In the genomic region with DNA sequence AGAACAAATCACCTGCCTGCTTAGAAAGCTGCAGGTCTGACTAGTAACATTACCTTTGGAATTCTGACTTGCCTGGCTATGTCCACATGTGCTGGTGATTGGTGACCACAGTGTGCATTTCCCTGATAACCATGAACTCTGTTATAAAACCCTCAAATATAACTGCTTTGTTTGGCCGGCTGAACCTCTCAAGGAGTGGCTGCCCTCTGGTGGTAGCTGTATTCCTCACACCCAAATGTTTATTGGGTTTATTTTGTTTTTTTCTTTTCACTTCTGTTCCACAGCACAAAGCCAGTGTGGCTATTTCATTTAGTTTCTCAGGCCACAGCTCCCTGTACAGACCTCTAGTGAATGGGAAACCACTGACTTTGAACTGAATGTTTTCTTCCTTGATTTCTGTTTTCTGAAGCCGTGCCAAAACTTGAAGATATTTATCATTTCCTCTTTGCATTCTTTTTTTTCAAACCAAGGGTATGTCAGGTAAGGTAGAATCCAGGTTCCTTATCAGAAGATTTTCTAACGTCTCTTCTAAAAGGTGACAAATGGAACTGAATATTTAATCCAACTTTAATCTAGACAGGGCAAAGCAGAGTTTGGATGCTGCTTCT, we compare ENCODE assay signal across 8 cellular contexts.
DNase-seq lines count a peak whose midpoint lies in the region; ATAC-seq and TF ChIP-seq lines count a peak whose summit lies in the region.

No MANE protein-coding gene starts in this region.

- no peak for TF ChIP-seq POLR2A in esophagus squamous epithelium (IDR thresholded peaks at IDR 0.05)

- H3K4me3 Mint-ChIP-seq in nephron = no peak overlapping the region

- 15 to 26% methylated on average over 3 of the region's 3 CpGs for WGBS in esophagus squamous epithelium, 2 donors

- H3K27ac Mint-ChIP-seq in nephron = no peak overlapping the region

- H3K9me3 ChIP-seq in esophagus squamous epithelium = no peaks in the 10 kb centered on the region

- peaks cover 2% of the 10 kb centered on the region for H3K9me3 Mint-ChIP-seq in nephron

- intact Hi-C loops in esophagus squamous epithelium (cut with DNase I) = no loop called here

- peaks cover 3% of the 10 kb centered on the region for H3K4me1 Mint-ChIP-seq in nephron

- H3K36me3 Mint-ChIP-seq in nephron (ENCODE audit: low read depth) = no peaks in the 10 kb centered on the region

- peak; percentile 66 for DNase-seq in Ammon's horn (ENCODE audit: low spot score)
- peak; percentile 6 to 16 for DNase-seq in NCI-H187 (lab: John Stamatoyannopoulos, UW)
- DNase-seq in T1000 (lab: John Stamatoyannopoulos, UW) = peak; percentile 23
- DNase-seq in esophagus squamous epithelium (lab: John Stamatoyannopoulos, UW) = no peak
- DNase-seq in stimulated activated naive CD4-positive, alpha-beta T cell (lab: John Stamatoyannopoulos, UW) = no peak

- peaks cover 3% of the 10 kb centered on the region for H3K27me3 Mint-ChIP-seq in nephron (ENCODE audit: low read depth)

- peak in 5 of 6 experiments; percentile 27 to 58 (median 54) for TF ChIP-seq CTCF in esophagus squamous epithelium (IDR thresholded peaks at IDR 0.05)
- peak; percentile 80 to 85 (median 80) for TF ChIP-seq CTCF in nephron (IDR thresholded peaks at IDR 0.05; ENCODE audit: unreplicated experiment in 3 of 3)

- no peaks in the 10 kb centered on the region for H3K27me3 ChIP-seq in esophagus squamous epithelium

- H3K4me1 ChIP-seq in esophagus squamous epithelium = no peaks in the 10 kb centered on the region

- no peak overlapping the region for H3K27ac ChIP-seq in esophagus squamous epithelium

- peak; percentile 91 for ATAC-seq in GM18517 (IDR thresholded peaks at IDR 0.05; ENCODE audit: unreplicated experiment)
- peak; percentile 82 for ATAC-seq in HG02970 (IDR thresholded peaks at IDR 0.05; ENCODE audit: low FRiP score, unreplicated experiment)

- no peak overlapping the region for H3K4me3 ChIP-seq in esophagus squamous epithelium

- H3K36me3 ChIP-seq in esophagus squamous epithelium = no peaks in the 10 kb centered on the region

Comparison
In these comparisons a context has a peak if more than half of its experiments do, and no peak if none do; other contexts are left out.
1. DNase-seq: peak in Ammon's horn (single experiment), NCI-H187 (2 of 2) and T1000 (single experiment); none in esophagus squamous epithelium (single experiment) and stimulated activated naive CD4-positive, alpha-beta T cell (0 of 6).